ENCODE assay signal across 21 cellular contexts in the genomic region with DNA sequence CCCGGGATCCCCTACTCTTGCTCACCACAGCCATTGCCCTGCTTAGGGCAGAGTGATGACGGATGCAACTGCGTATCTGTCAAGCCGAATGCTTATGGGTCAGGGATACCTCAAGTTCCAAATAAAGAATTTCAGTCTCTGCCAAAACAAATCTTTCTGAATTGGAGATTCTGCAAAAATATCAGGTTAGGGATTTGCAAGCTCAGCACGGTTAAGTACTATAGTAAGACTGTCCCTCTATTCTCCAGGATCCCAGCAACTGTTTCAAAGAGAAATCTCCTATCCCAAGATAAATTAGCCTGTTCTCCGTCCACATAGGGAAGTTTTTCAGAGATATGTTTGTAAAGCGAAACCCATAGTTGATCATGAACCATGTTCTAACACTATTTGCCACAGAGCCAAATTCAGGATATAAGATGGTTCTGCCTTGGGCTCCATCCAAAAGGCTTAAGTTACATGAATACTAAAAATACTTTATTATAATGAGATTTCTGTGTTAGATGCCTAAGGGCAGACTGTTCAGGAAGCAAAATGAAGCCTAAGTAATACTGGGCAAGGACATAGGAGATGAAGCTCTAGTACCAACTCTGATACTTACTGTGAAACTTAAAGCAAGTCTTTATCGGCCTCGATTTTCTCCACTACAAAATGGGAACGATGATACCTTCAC.
DNase-seq lines count a peak whose midpoint lies in the region; ATAC-seq and TF ChIP-seq lines count a peak whose summit lies in the region.
"Had no signal": no experiment of that assay in that cellular context is flagged by ENCODE, and none has a peak within 500 bp of the region (broad histone marks: within the 10 kb centered on the region; RNA-seq: fewer than 3 reads in every experiment).

No MANE protein-coding gene starts in this region.

- H3K79me2 ChIP-seq in trophoblast cell (ENCODE audit: control insufficient read depth, insufficient read depth, low read length, poor library complexity): no peaks in the 10 kb centered on the region

- H2BK5ac ChIP-seq in trophoblast cell (ENCODE audit: low read depth, low read length, poor library complexity): no peak overlapping the region

- H3K23ac ChIP-seq in trophoblast cell (ENCODE audit: low read length): no peak overlapping the region

- ATAC-seq in left cardiac atrium: no peak
- ATAC-seq: GM12878 had no signal

- DNase-seq in left ventricle myocardium inferior (no peak), left cardiac atrium (no peak), fibroblast of gingiva (ENCODE audit: low read depth) (peak; percentile 69), trophoblast cell (no peak), type B pancreatic cell (ENCODE audit: extremely low spot score, unreplicated experiment) (no peak), EL (no peak), NCI-H2029 (lab: John Stamatoyannopoulos, UW) (no peak), DMS153 (lab: John Stamatoyannopoulos, UW) (no peak)
- DNase-seq: activated naive CD8-positive, alpha-beta T cell treated with anti-CD3 and anti-CD28 coated beads, Interleukin-2, amount 10 ng/mL, durations not matched to agents 7 days and 5 days; effector CD4-positive, alpha-beta T cell; GDM1; hippocampal formation; KG1; NCI-H1092 treated with DMSO at 0.1 percent for 48 hours; NCI-H2171 treated with DMSO at 0.1 percent for 48 hours; NCI-H748 treated with DMSO at 0.1 percent for 48 hours; nucleus accumbens; OCI-M1 had no signal

- H3K4me2 ChIP-seq in trophoblast cell (ENCODE audit: low read length): no peak overlapping the region

- H4K91ac ChIP-seq in trophoblast cell (ENCODE audit: low read depth, low read length): no peak overlapping the region

- H3K9ac ChIP-seq in trophoblast cell (ENCODE audit: low read length): no peak overlapping the region
- H3K9ac ChIP-seq: BLaER1 treated with 17β-estradiol and CSF1 and Interleukin-3, amounts not matched to agents 10 nM and 100 nM had no signal

- peak overlapping the region; percentile 68 for H2AK5ac ChIP-seq in trophoblast cell (ENCODE audit: low read length)

- no peak overlapping the region for H3K14ac ChIP-seq in trophoblast cell (ENCODE audit: low read length)

- H3K4me3 Mint-ChIP-seq in type B pancreatic cell: peak overlapping the region; percentile 25
- H3K4me3 Mint-ChIP-seq: activated naive CD8-positive, alpha-beta T cell treated with anti-CD3 and anti-CD28 coated beads, Interleukin-2, amount 10 ng/mL, durations not matched to agents 7 days and 5 days; T-helper 2 cell treated with Interferon-gamma antibody and Interleukin-4, amounts not matched to agents 5 μg/mL and 100 μg/mL, for 36 hours had no signal

- WGBS in trophoblast cell (ENCODE audit: extremely low coverage, insufficient coverage, insufficient read length): no CpG with 5 or more reads among the region's 10 CpGs

- no peak overlapping the region for H4K12ac ChIP-seq in trophoblast cell (ENCODE audit: low read depth, low read length)

- H3K4me1 Mint-ChIP-seq in type B pancreatic cell (ENCODE audit: unreplicated experiment): peaks cover 22% of the 10 kb centered on the region

- TF ChIP-seq CTCF in left ventricle myocardium inferior (IDR thresholded peaks at IDR 0.05; ENCODE audit: borderline replicate concordance) (no peak), type B pancreatic cell (conservative IDR thresholded peaks at IDR 0.05) (no peak)

- no peaks in the 10 kb centered on the region for H3K27me3 Mint-ChIP-seq in type B pancreatic cell
- H3K27me3 Mint-ChIP-seq: activated naive CD8-positive, alpha-beta T cell treated with anti-CD3 and anti-CD28 coated beads, Interleukin-2, amount 10 ng/mL, durations not matched to agents 7 days and 5 days had no signal

- no peak overlapping the region for H3K27ac Mint-ChIP-seq in type B pancreatic cell
- H3K27ac Mint-ChIP-seq: activated naive CD8-positive, alpha-beta T cell treated with anti-CD3 and anti-CD28 coated beads, Interleukin-2, amount 10 ng/mL, durations not matched to agents 7 days and 5 days; T-helper 2 cell treated with Interferon-gamma antibody and Interleukin-4, amounts not matched to agents 5 μg/mL and 100 μg/mL, for 36 hours had no signal

- H4K8ac ChIP-seq in trophoblast cell (ENCODE audit: low read depth, low read length): peak overlapping the region; percentile 35

- H2BK120ac ChIP-seq in trophoblast cell (ENCODE audit: insufficient read depth, low read length, poor library complexity): peak overlapping the region; percentile 46

- H3K36me3 ChIP-seq in left ventricle myocardium inferior (no peaks in the 10 kb centered on the region), trophoblast cell (ENCODE audit: control insufficient read depth in 1 of 2, insufficient read depth in 2 of 2, low read length in 2 of 2) (no peaks in the 10 kb centered on the region)
- H3K36me3 ChIP-seq: BLaER1 treated with 17β-estradiol and CSF1 and Interleukin-3, amounts not matched to agents 10 nM and 100 nM had no signal

- intact Hi-C loops in left ventricle myocardium inferior (cut with micrococcal nuclease): no loop called here
- intact Hi-C loops in left cardiac atrium (cut with DNase I): loop anchor here in 1 of 2 donors (5.0 kb wide), 2 partner anchors 307 to 903 kb away; a partner anchor contains a TSS

- H3K9me3 Mint-ChIP-seq in type B pancreatic cell: no peaks in the 10 kb centered on the region
- H3K9me3 Mint-ChIP-seq: activated naive CD8-positive, alpha-beta T cell treated with anti-CD3 and anti-CD28 coated beads, Interleukin-2, amount 10 ng/mL, durations not matched to agents 7 days and 5 days; T-helper 2 cell treated with Interferon-gamma antibody and Interleukin-4, amounts not matched to agents 5 μg/mL and 100 μg/mL, for 36 hours had no signal

- H3K4me1 ChIP-seq in left ventricle myocardium inferior (peaks cover 31% of the 10 kb centered on the region), trophoblast cell (ENCODE audit: control insufficient read depth in 1 of 2, insufficient read depth in 2 of 2, low read length in 2 of 2) (peaks cover 18 to 21% of the 10 kb centered on the region in 2 experiments)

- H3K9me3 ChIP-seq in left ventricle myocardium inferior (replicated peaks) (no peaks in the 10 kb centered on the region), trophoblast cell (ENCODE audit: insufficient read depth, low read depth, low read length) (no peaks in the 10 kb centered on the region)
- H3K9me3 ChIP-seq: BLaER1 treated with 17β-estradiol and CSF1 and Interleukin-3, amounts not matched to agents 10 nM and 100 nM had no signal

- H3K4me3 ChIP-seq in left ventricle myocardium inferior (no peak overlapping the region), trophoblast cell (ENCODE audit: low read depth, low read length) (no peak overlapping the region)
- H3K4me3 ChIP-seq: BLaER1 treated with 17β-estradiol and CSF1 and Interleukin-3, amounts not matched to agents 10 nM and 100 nM; GM12878 had no signal

- H3K27me3 ChIP-seq in left ventricle myocardium inferior (ENCODE audit: low read depth): no peaks in the 10 kb centered on the region
- no peaks in the 10 kb centered on the region for H3K27me3 ChIP-seq in trophoblast cell (ENCODE audit: insufficient read depth, low read length)

- no peak overlapping the region for H2AFZ ChIP-seq in trophoblast cell (ENCODE audit: insufficient read depth, low read length, poor library complexity)

- H2BK12ac ChIP-seq in trophoblast cell (ENCODE audit: low read length): peak overlapping the region; percentile 50

- H3K79me1 ChIP-seq in trophoblast cell (ENCODE audit: low read length): peaks cover 11% of the 10 kb centered on the region

- no peak overlapping the region for H3K18ac ChIP-seq in trophoblast cell (ENCODE audit: low read length)

- peak overlapping the region; percentile 87 for H3K27ac ChIP-seq in left ventricle myocardium inferior (replicated peaks)
- H3K27ac ChIP-seq in trophoblast cell (ENCODE audit: low read depth, low read length): no peak overlapping the region
- H3K27ac ChIP-seq: BLaER1 treated with 17β-estradiol and CSF1 and Interleukin-3, amounts not matched to agents 10 nM and 100 nM had no signal

- no peaks in the 10 kb centered on the region for H3K36me3 Mint-ChIP-seq in type B pancreatic cell
- H3K36me3 Mint-ChIP-seq: activated naive CD8-positive, alpha-beta T cell treated with anti-CD3 and anti-CD28 coated beads, Interleukin-2, amount 10 ng/mL, durations not matched to agents 7 days and 5 days had no signal

- H3K4ac ChIP-seq in trophoblast cell (ENCODE audit: low read depth, low read length): no peak overlapping the region
